In genomic region chrX:76148753-76149152, GRCh38 we compare ENCODE assay signal across 8 cellular contexts. TPM values are rescaled to one million over a fixed set of nuclear protein-coding genes. Genes with fewer than 3 reads are reported as not detected.
DNase-seq lines count a peak whose midpoint lies in the region; ATAC-seq and TF ChIP-seq lines count a peak whose summit lies in the region.

No MANE protein-coding gene starts in this region.

- H3K4me3 Mint-ChIP-seq in MCF 10A (ENCODE audit: unreplicated experiment), result peak overlapping the region; percentile 73

- TSS peak; percentile 43 for BruUV-seq in MCF 10A (replicated peaks; lab: Mats Ljungman, UMichigan)

- H3K4me1 ChIP-seq in stomach smooth muscle (ENCODE audit: control insufficient read depth, insufficient read depth, low read length), result peaks cover 13% of the 10 kb centered on the region

- intact Hi-C loops in MCF 10A (cut with micrococcal nuclease), result loop anchor here (5.0 kb wide), 1 partner anchor 104 kb away; no protein-coding TSS in a partner anchor

- no peaks in the 10 kb centered on the region for H3K9me3 Mint-ChIP-seq in MCF 10A (ENCODE audit: unreplicated experiment)

- H3K27me3 ChIP-seq in stomach smooth muscle (ENCODE audit: control insufficient read depth in 1 of 2, insufficient read depth in 2 of 2, low read length in 2 of 2), result no peaks in the 10 kb centered on the region

- H3K36me3 Mint-ChIP-seq in MCF 10A (ENCODE audit: insufficient read depth, unreplicated experiment), result peaks cover 11% of the 10 kb centered on the region

- no peak for ATAC-seq in GM19463 (IDR thresholded peaks at IDR 0.05; ENCODE audit: unreplicated experiment)

- CTCF ChIA-PET in MCF 10A (lab: Yijun Ruan, JAX), result interaction anchor here (0.6 to 1.2 kb wide), 5 partner anchors 25 to 1062 kb away, joined by 3 to 6 read pairs (median 3); no protein-coding TSS in a partner anchor

- H3K36me3 ChIP-seq in stomach smooth muscle (ENCODE audit: control insufficient read depth in 2 of 2, insufficient read depth in 2 of 2, low read length in 2 of 2), result no peaks in the 10 kb centered on the region

- no peak for TF ChIP-seq CTCF in MCF 10A (IDR thresholded peaks at IDR 0.05; ENCODE audit: unreplicated experiment)

- no peaks in the 10 kb centered on the region for H3K27me3 Mint-ChIP-seq in MCF 10A (ENCODE audit: insufficient read depth, unreplicated experiment)

- H3K9me3 ChIP-seq in stomach smooth muscle (ENCODE audit: control insufficient read depth in 2 of 2, low read length in 2 of 2), result no peaks in the 10 kb centered on the region

- POLR2A ChIA-PET in MCF 10A (lab: Yijun Ruan, JAX), result interaction anchor here (2.4 kb wide), 1 partner anchor 24 kb away, joined by 21 read pairs; the partner anchor contains the start of gene PBDC1

- peak overlapping the region; percentile 46 for H3K4me3 ChIP-seq in Jurkat, Clone E6-1 (ENCODE audit: low read length)
- H3K4me3 ChIP-seq in stomach smooth muscle (ENCODE audit: low read length in 2 of 2), result peak overlapping the region in 1 of 2 donors; percentile 54

- DNase-seq in stimulated activated CD4-positive, alpha-beta T cell treated with anti-CD3 and anti-CD28 coated beads, Interleukin-15, amount 100 ng/mL, for 24 hours, result peak; percentile 39
- DNase-seq in stimulated activated CD4-positive, alpha-beta T cell treated with anti-CD3 and anti-CD28 coated beads, Interleukin-12 subunit alpha, Interleukin-12 subunit beta, amount 100 ng/mL, for 4 hours, result no peak
- peak; percentile 36 for DNase-seq in Jurkat, Clone E6-1 (ENCODE audit: low read depth, low spot score)
- DNase-seq in T-helper 22 cell (ENCODE audit: low read depth) (peak; percentile 48), MCF 10A (ENCODE audit: unreplicated experiment) (peak; percentile 47), lung microvascular endothelial cell (ENCODE audit: low read depth in 2 of 2) (peak; percentile 30 to 46)

- peak overlapping the region; percentile 87 for H3K27ac ChIP-seq in stomach smooth muscle (ENCODE audit: low read length)

- peaks cover 11% of the 10 kb centered on the region for H3K4me1 Mint-ChIP-seq in MCF 10A (ENCODE audit: insufficient read depth, unreplicated experiment)

- peak overlapping the region; percentile 40 to 64 for H3K9ac ChIP-seq in stomach smooth muscle (ENCODE audit: low read length in 2 of 2)

- peak overlapping the region; percentile 96 for H3K27ac Mint-ChIP-seq in MCF 10A (ENCODE audit: low read depth, unreplicated experiment)

RNA-seq across cellular contexts. Expression of gene PBDC1, which starts 24.1 kb away (rescaled TPM):
- polyA plus RNA-seq in Jurkat, Clone E6-1 (2012; ENCODE audit: insufficient read depth, insufficient read length), result not detected
- total RNA-seq in MCF 10A (2022) (45.6 and 46.3 TPM in 2 replicates), lung microvascular endothelial cell (15.3 and 15.9 TPM in 2 replicates)
